Comparison of ENCODE assay signal across 2 cellular contexts in the genomic region with DNA sequence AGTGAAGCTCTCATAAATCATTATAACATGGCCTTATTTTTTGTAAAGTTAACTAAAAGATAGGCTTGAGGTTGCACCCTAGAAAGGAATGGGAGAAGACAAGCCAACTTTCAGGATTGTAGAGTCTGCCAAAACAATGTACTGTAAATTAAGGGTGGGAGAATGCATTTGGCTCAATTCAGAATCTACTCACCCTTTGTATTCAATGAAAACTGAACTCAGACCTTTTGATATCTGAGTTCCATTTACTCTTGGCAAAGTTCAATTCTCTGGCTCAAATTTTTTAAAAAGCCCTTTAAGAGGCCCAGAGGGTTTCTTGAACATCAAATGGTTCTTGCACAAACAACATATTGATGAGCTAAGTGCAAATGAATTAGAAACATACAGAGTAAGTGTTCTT.
TF ChIP-seq lines count a peak whose summit lies in the region.

No MANE protein-coding gene starts in this region.

TF ChIP-seq in SK-N-SH treated with all-trans-retinoic acid at 6 μM for 48 hours, 23 proteins besides CTCF, POLR2A, EP300 and RAD21 (continued from another document):
- TF ChIP-seq, protein P1, sequence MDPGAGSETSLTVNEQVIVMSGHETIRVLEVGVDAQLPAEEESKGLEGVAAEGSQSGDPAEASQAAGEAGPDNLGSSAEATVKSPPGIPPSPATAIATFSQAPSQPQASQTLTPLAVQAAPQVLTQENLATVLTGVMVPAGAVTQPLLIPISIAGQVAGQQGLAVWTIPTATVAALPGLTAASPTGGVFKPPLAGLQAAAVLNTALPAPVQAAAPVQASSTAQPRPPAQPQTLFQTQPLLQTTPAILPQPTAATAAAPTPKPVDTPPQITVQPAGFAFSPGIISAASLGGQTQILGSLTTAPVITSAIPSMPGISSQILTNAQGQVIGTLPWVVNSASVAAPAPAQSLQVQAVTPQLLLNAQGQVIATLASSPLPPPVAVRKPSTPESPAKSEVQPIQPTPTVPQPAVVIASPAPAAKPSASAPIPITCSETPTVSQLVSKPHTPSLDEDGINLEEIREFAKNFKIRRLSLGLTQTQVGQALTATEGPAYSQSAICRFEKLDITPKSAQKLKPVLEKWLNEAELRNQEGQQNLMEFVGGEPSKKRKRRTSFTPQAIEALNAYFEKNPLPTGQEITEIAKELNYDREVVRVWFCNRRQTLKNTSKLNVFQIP (CRISPR knock-in tag; IDR thresholded peaks at IDR 0.05; ENCODE audit: borderline replicate concordance, low read depth), result no peak
TF ChIP-seq in SK-N-SH treated with all-trans-retinoic acid at 6 μM for 48 hours: peak in this region for 1.

TF ChIP-seq in SK-N-SH, 30 proteins besides CTCF, POLR2A, EP300 and RAD21 (continued from another document):
- TF ChIP-seq, protein P2, sequence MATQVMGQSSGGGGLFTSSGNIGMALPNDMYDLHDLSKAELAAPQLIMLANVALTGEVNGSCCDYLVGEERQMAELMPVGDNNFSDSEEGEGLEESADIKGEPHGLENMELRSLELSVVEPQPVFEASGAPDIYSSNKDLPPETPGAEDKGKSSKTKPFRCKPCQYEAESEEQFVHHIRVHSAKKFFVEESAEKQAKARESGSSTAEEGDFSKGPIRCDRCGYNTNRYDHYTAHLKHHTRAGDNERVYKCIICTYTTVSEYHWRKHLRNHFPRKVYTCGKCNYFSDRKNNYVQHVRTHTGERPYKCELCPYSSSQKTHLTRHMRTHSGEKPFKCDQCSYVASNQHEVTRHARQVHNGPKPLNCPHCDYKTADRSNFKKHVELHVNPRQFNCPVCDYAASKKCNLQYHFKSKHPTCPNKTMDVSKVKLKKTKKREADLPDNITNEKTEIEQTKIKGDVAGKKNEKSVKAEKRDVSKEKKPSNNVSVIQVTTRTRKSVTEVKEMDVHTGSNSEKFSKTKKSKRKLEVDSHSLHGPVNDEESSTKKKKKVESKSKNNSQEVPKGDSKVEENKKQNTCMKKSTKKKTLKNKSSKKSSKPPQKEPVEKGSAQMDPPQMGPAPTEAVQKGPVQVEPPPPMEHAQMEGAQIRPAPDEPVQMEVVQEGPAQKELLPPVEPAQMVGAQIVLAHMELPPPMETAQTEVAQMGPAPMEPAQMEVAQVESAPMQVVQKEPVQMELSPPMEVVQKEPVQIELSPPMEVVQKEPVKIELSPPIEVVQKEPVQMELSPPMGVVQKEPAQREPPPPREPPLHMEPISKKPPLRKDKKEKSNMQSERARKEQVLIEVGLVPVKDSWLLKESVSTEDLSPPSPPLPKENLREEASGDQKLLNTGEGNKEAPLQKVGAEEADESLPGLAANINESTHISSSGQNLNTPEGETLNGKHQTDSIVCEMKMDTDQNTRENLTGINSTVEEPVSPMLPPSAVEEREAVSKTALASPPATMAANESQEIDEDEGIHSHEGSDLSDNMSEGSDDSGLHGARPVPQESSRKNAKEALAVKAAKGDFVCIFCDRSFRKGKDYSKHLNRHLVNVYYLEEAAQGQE (IDR thresholded peaks at IDR 0.05; ENCODE audit: low read depth, low read length), result no peak
- TF ChIP-seq RXRA (IDR thresholded peaks at IDR 0.05; ENCODE audit: borderline replicate concordance, low read depth), result no peak
- TF ChIP-seq, protein P3, sequence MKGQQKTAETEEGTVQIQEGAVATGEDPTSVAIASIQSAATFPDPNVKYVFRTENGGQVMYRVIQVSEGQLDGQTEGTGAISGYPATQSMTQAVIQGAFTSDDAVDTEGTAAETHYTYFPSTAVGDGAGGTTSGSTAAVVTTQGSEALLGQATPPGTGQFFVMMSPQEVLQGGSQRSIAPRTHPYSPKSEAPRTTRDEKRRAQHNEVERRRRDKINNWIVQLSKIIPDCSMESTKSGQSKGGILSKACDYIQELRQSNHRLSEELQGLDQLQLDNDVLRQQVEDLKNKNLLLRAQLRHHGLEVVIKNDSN (IDR thresholded peaks at IDR 0.05; ENCODE audit: borderline replicate concordance, low read depth), result no peak
- TF ChIP-seq SIN3A (IDR thresholded peaks at IDR 0.05; ENCODE audit: borderline replicate concordance, low read depth, low read length), result no peak
- no peak for TF ChIP-seq POLR2AphosphoS5 (IDR thresholded peaks at IDR 0.05; ENCODE audit: low read depth, low read length)
- no peak for TF ChIP-seq MXI1 (IDR thresholded peaks at IDR 0.05; ENCODE audit: low read depth, low read length)
- no peak for TF ChIP-seq GABPA (IDR thresholded peaks at IDR 0.05; ENCODE audit: low read depth)
- no peak for TF ChIP-seq NFIC (IDR thresholded peaks at IDR 0.05; ENCODE audit: borderline replicate concordance)
- TF ChIP-seq, protein P4, sequence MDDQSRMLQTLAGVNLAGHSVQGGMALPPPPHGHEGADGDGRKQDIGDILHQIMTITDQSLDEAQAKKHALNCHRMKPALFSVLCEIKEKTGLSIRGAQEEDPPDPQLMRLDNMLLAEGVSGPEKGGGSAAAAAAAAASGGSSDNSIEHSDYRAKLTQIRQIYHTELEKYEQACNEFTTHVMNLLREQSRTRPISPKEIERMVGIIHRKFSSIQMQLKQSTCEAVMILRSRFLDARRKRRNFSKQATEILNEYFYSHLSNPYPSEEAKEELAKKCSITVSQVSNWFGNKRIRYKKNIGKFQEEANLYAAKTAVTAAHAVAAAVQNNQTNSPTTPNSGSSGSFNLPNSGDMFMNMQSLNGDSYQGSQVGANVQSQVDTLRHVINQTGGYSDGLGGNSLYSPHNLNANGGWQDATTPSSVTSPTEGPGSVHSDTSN (IDR thresholded peaks at IDR 0.05), result no peak
- TF ChIP-seq, protein P5, sequence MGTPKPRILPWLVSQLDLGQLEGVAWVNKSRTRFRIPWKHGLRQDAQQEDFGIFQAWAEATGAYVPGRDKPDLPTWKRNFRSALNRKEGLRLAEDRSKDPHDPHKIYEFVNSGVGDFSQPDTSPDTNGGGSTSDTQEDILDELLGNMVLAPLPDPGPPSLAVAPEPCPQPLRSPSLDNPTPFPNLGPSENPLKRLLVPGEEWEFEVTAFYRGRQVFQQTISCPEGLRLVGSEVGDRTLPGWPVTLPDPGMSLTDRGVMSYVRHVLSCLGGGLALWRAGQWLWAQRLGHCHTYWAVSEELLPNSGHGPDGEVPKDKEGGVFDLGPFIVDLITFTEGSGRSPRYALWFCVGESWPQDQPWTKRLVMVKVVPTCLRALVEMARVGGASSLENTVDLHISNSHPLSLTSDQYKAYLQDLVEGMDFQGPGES (IDR thresholded peaks at IDR 0.05; ENCODE audit: low read depth, low read length), result no peak
